In the genomic region with DNA sequence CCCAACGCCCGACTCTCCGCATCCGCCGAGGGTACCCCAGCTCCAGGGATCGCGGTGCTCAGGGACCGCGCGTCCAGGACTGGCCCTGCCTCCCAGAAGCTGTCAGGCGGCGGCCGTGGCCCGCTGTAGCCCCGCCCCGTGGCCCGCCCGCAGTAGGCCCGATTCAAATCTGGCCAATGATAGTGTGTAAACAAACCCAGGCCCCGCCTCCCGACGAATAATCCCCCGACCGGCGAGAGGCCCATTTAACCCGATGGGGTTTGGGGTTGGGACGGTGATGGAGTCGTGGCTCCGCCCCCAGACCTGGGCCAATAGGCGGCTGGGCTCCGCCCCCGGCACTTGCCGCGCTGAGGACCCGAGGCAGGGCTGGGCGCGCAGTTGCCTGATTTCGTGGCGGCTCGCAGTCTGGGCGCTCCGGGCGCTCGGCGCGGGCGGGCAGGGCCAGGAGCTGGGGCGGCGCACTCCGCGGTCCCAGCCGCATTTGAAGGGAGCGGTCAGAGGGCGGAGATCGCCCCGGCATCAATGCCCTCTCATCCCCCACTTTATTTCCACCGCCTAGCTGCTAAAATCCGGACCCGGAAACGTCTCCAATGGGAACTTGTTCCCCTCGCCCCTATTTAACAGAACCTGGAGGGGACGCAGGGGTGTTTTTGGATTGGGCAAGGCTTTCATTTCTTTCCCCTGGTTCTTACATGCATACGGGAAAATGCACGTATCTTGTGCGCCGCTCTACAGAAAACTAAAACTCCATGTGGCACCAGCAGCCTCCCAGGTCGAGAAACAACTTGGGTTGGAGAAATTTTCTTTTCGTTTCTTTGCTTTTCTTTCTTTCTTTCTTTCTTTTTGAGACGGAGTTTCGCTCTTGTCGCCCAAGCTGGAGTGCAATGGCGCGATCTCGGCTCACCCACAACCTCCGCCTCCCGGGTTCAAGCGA, we compare ENCODE assay signal across 8 cellular contexts.
DNase-seq lines count a peak whose midpoint lies in the region; ATAC-seq and TF ChIP-seq lines count a peak whose summit lies in the region.

No MANE protein-coding gene starts in this region.

- peak overlapping the region; percentile 80 for H3K4me3 ChIP-seq in OCI-LY1 (ENCODE audit: low read depth, low read length, poor library complexity, severe bottlenecking)

- H2AFZ ChIP-seq in OCI-LY1 (ENCODE audit: low read length) = peak overlapping the region; percentile 99

- H4K20me1 ChIP-seq in OCI-LY1 (ENCODE audit: insufficient read depth, low read length) = no peaks in the 10 kb centered on the region

- H3K4me1 ChIP-seq in OCI-LY1 (ENCODE audit: insufficient read depth, low read length, severe bottlenecking) = peaks cover 21% of the 10 kb centered on the region

- H3F3A ChIP-seq in OCI-LY1 (ENCODE audit: insufficient read depth, low read length) = 0 out of 2 replicates have a peak, but pooled peaks cover 3% of the 10 kb centered on the region

- H3K9me3 ChIP-seq in OCI-LY1 (ENCODE audit: low read length) = no peaks in the 10 kb centered on the region

- H3K27me3 ChIP-seq in OCI-LY1 (ENCODE audit: insufficient read depth, low read length) = no peaks in the 10 kb centered on the region

- H3K9ac ChIP-seq in OCI-LY1 (ENCODE audit: low read length) = peak overlapping the region; percentile 97

- peak overlapping the region; percentile 97 for H3K4me2 ChIP-seq in OCI-LY1 (ENCODE audit: low read length)

- H3K79me2 ChIP-seq in OCI-LY1 (ENCODE audit: insufficient read depth, low read length) = no peaks in the 10 kb centered on the region

- no peak for TF ChIP-seq CTCF in OCI-LY1 (IDR thresholded peaks at IDR 0.05; ENCODE audit: low read length)

- peak; percentile 93 for ATAC-seq in GM21526 (IDR thresholded peaks at IDR 0.05; ENCODE audit: low FRiP score, unreplicated experiment)

- peak overlapping the region; percentile 58 for H3K27ac ChIP-seq in OCI-LY1 (ENCODE audit: low read depth, low read length, poor library complexity, severe bottlenecking)

- peak; percentile 100 for DNase-seq in DMS 273 (lab: John Stamatoyannopoulos, UW; ENCODE audit: unreplicated experiment)
- peak; percentile 98 for DNase-seq in HuH-7 (ENCODE audit: low spot score)
- peak; percentile 99 for DNase-seq in activated T-cell treated with anti-CD3 and anti-CD28 coated beads for 1 hour (ENCODE audit: low read depth)
- DNase-seq in epidermal melanocyte (ENCODE audit: insufficient read length, low spot score) = peak; percentile 99
- peak; percentile 98 for DNase-seq in middle frontal gyrus (ENCODE audit: extremely low spot score, low spot score)
- DNase-seq in stimulated activated CD8-positive, alpha-beta memory T cell treated with anti-CD3 and anti-CD28 coated beads, Interleukin-2, amount 100 ng/mL, for 1 hour (ENCODE audit: low read depth in 2 of 2) = peak; percentile 99

- no peaks in the 10 kb centered on the region for H3K9me2 ChIP-seq in OCI-LY1 (ENCODE audit: low read depth, low read length)

- H3K36me3 ChIP-seq in OCI-LY1 (ENCODE audit: insufficient read depth, low read length) = no peaks in the 10 kb centered on the region

Comparison
In these comparisons a context has a peak if more than half of its experiments do, and no peak if none do; other contexts are left out.
1. Peak in every context shown above with its lines: DNase-seq, ATAC-seq, H3K4me3 ChIP-seq and H3K27ac ChIP-seq.